3 cellular contexts compared by ENCODE assay signal in genomic region chr4:73917081-73917501, GRCh38.
TF ChIP-seq lines count a peak whose summit lies in the region.

No MANE protein-coding gene starts in this region.

TF ChIP-seq in A549, 52 proteins besides CTCF, POLR2A, EP300 and RAD21 (continued from another document and continues in another):
- TF ChIP-seq PBX3 (IDR thresholded peaks at IDR 0.05) = no peak
- TF ChIP-seq TFCP2L1 (CRISPR knock-in tag; IDR thresholded peaks at IDR 0.05) = no peak
- TF ChIP-seq ESRRA (IDR thresholded peaks at IDR 0.05; ENCODE audit: borderline replicate concordance, low read length) = no peak
- TF ChIP-seq SMC3 (IDR thresholded peaks at IDR 0.05) = no peak
- TF ChIP-seq NPAS2 (CRISPR knock-in tag; IDR thresholded peaks at IDR 0.05; ENCODE audit: borderline replicate concordance) = no peak
- TF ChIP-seq TP53 (CRISPR knock-in tag; IDR thresholded peaks at IDR 0.05) = no peak
- no peak for TF ChIP-seq ELK1 (IDR thresholded peaks at IDR 0.05; ENCODE audit: low read depth, low read length)
- TF ChIP-seq CHD4 (IDR thresholded peaks at IDR 0.05; ENCODE audit: borderline replicate concordance) = no peak
- no peak for TF ChIP-seq RARB (CRISPR knock-in tag; IDR thresholded peaks at IDR 0.05)
- peak; percentile 57; the same call in 1 of the 2 replicates for TF ChIP-seq JUNB (IDR thresholded peaks at IDR 0.05)
- TF ChIP-seq JUN (IDR thresholded peaks at IDR 0.05) = peak in 1 of 2 experiments; percentile 30; a peak in 1 of 5 replicates
- no peak for TF ChIP-seq MYC (IDR thresholded peaks at IDR 0.05; ENCODE audit: borderline replicate concordance, low read length)
- no peak for TF ChIP-seq ZC3H11A (IDR thresholded peaks at IDR 0.05)
- TF ChIP-seq USF2 (IDR thresholded peaks at IDR 0.05) = no peak
- TF ChIP-seq CHD2 (IDR thresholded peaks at IDR 0.05; ENCODE audit: low read length, partially characterized antibody) = no peak
- TF ChIP-seq BCL3 (IDR thresholded peaks at IDR 0.05) = 0 out of 3 replicates have a peak, but pooled peaks have one; percentile 12
- no peak for TF ChIP-seq ZNF302 (CRISPR knock-in tag; IDR thresholded peaks at IDR 0.05)
- 0 out of 2 replicates have a peak, but pooled peaks have one; percentile 22 for TF ChIP-seq FOSL2 (IDR thresholded peaks at IDR 0.05)
- peak; percentile 47 for TF ChIP-seq FOSL2 (CRISPR knock-in tag; IDR thresholded peaks at IDR 0.05)
- no peak for TF ChIP-seq BHLHE40 (IDR thresholded peaks at IDR 0.05; ENCODE audit: low read depth, low read length)
- no peak for TF ChIP-seq GATA3 (IDR thresholded peaks at IDR 0.05; ENCODE audit: borderline replicate concordance)
- TF ChIP-seq FOXS1 (CRISPR knock-in tag; IDR thresholded peaks at IDR 0.05) = no peak
- TF ChIP-seq CEBPB (IDR thresholded peaks at IDR 0.05) = peak; percentile 14 to 41; a peak in 1 of 4 replicates
- TF ChIP-seq HOXA7 (CRISPR knock-in tag; IDR thresholded peaks at IDR 0.05) = no peak
- TF ChIP-seq ZSCAN20 (CRISPR knock-in tag; IDR thresholded peaks at IDR 0.05) = no peak

TF ChIP-seq in GM23338, 12 proteins besides CTCF, POLR2A, EP300 and RAD21 (continued from another document):
- no peak for TF ChIP-seq ZNF462 (CRISPR knock-in tag; IDR thresholded peaks at IDR 0.05)

TF ChIP-seq in SK-N-SH treated with all-trans-retinoic acid at 6 μM for 48 hours, 23 proteins besides CTCF, POLR2A, EP300 and RAD21 (continued from another document):
- no peak for TF ChIP-seq RARB (CRISPR knock-in tag; IDR thresholded peaks at IDR 0.05)
- TF ChIP-seq GLIS3 (CRISPR knock-in tag; IDR thresholded peaks at IDR 0.05) = no peak
- no peak for TF ChIP-seq CREB5 (CRISPR knock-in tag; IDR thresholded peaks at IDR 0.05; ENCODE audit: low read depth)
- TF ChIP-seq OSR1 (CRISPR knock-in tag; IDR thresholded peaks at IDR 0.05) = no peak
- no peak for TF ChIP-seq ARNTL (CRISPR knock-in tag; IDR thresholded peaks at IDR 0.05; ENCODE audit: borderline replicate concordance, low read depth)
- no peak for TF ChIP-seq ZFP30 (CRISPR knock-in tag; IDR thresholded peaks at IDR 0.05)
